ENCODE assay signal across 31 cellular contexts in the genomic region with DNA sequence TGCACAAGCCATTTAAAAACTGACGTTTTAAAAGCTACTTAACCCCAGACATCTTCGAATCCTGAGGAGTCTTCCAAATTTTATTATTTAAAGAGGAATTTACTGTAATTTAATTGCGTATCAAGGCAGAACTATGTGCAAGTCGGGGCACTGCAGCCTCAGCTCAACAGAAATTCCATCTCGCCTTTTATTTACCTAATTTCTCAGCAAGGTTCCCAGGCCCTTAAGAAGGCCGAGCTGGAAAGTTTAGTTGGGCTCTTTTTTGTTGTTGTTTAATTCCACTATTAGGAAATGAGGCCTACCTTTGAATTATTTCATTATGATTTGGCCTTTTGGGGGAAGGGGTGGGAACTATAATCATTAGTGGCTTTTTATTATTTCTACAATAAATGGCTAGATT. TPM values are rescaled to one million over a fixed set of nuclear protein-coding genes. Genes with fewer than 3 reads are reported as not detected.
DNase-seq lines count a peak whose midpoint lies in the region; ATAC-seq, FAIRE-seq and TF ChIP-seq lines count a peak whose summit lies in the region.
"Had no signal": no experiment of that assay in that cellular context is flagged by ENCODE, and none has a peak within 500 bp of the region (broad histone marks: within the 10 kb centered on the region; RNA-seq: fewer than 3 reads in every experiment).

No MANE protein-coding gene starts in this region.

- DNase-seq in GM23338 (ENCODE audit: low spot score) (peak; percentile 52), astrocyte (ENCODE audit: low read depth) (no peak), retinal pigment epithelial cell (ENCODE audit: low read depth) (no peak), iPS-NIHi7 (ENCODE audit: extremely low spot score) (no peak), EL (no peak)
- DNase-seq: activated CD4-positive, alpha-beta T cell treated with anti-CD3 and anti-CD28 coated beads, Interleukin-2, amount 10 ng/mL, durations not matched to agents 7 days and 5 days; activated naive CD4-positive, alpha-beta T cell treated with Interleukin-2 at 50 U/mL for 16 hours; activated T-cell treated with anti-CD3 and anti-CD28 coated beads, Interleukin-2, amount 50 U/mL, for 48 hours; adrenal gland; effector CD8-positive, alpha-beta T cell; erythroblast; foreskin melanocyte; hippocampal formation; immature natural killer cell; KG1; left ventricle myocardium superior; naive thymus-derived CD8-positive, alpha-beta T cell; NCI-H1436; NCI-H2107; ovary; PC-9; Right ventricle myocardium superior; stimulated activated CD4-positive, alpha-beta T cell treated with anti-CD3 and anti-CD28 coated beads, Interleukin-4, amount 100 ng/mL, for 1 hour had no signal

- H3K9me3 ChIP-seq in astrocyte (ENCODE audit: insufficient read depth, low read depth, low read length), result no peaks in the 10 kb centered on the region
- H3K9me3 ChIP-seq in gastroesophageal sphincter, result no peaks in the 10 kb centered on the region
- H3K9me3 ChIP-seq: adrenal gland, ovary had no signal

- H3K4me1 ChIP-seq in GM23338 (ENCODE audit: insufficient read depth) (peaks cover 69% of the 10 kb centered on the region), astrocyte (ENCODE audit: insufficient read depth, low read length) (peaks cover 80% of the 10 kb centered on the region), gastroesophageal sphincter (peaks cover 0 to 21% (median 0%) of the 10 kb centered on the region in 3 donors)

- H3K9ac ChIP-seq in astrocyte (ENCODE audit: low read length), result peak overlapping the region; percentile 76
- H3K9ac ChIP-seq: BLaER1 treated with 17β-estradiol and CSF1 and Interleukin-3, amounts not matched to agents 10 nM and 100 nM had no signal

- H3K27ac Mint-ChIP-seq in GM23338, result no peak overlapping the region
- no peak overlapping the region for H3K27ac Mint-ChIP-seq in astrocyte (ENCODE audit: unreplicated experiment)
- H3K27ac Mint-ChIP-seq: activated CD4-positive, alpha-beta T cell treated with anti-CD3 and anti-CD28 coated beads, Interleukin-2, amount 10 ng/mL, durations not matched to agents 7 days and 5 days; immature natural killer cell had no signal

- no peak overlapping the region for H3K27ac ChIP-seq in GM23338 (ENCODE audit: low read depth)
- H3K27ac ChIP-seq in astrocyte (ENCODE audit: low read depth, low read length), result peak overlapping the region; percentile 78
- H3K27ac ChIP-seq in gastroesophageal sphincter, result peak overlapping the region in 3 of 4 donors; percentile 63 to 83 (median 79)
- H3K27ac ChIP-seq: BLaER1 treated with 17β-estradiol and CSF1 and Interleukin-3, amounts not matched to agents 10 nM and 100 nM; ovary; PC-9 had no signal

- peak overlapping the region; percentile 74 for H3K4me2 ChIP-seq in GM23338
- H3K4me2 ChIP-seq in astrocyte (ENCODE audit: low read length), result peak overlapping the region; percentile 83
- H3K4me2 ChIP-seq: BLaER1 treated with 17β-estradiol and CSF1 and Interleukin-3, amounts not matched to agents 10 nM and 100 nM; PC-9 had no signal

- H2AFZ ChIP-seq in GM23338, result no peak overlapping the region
- H2AFZ ChIP-seq in astrocyte (ENCODE audit: low read depth, low read length), result no peak overlapping the region
- H2AFZ ChIP-seq: PC-9 had no signal

- H3F3A ChIP-seq in GM23338 (replicated peaks; ENCODE audit: low read depth), result peaks cover 34% of the 10 kb centered on the region

- 79 to 81% methylated on average over 6 of the region's 6 CpGs for WGBS in gastroesophageal sphincter (ENCODE audit: low coverage in 1 of 2), 2 donors

- TF ChIP-seq CTCF in GM23338 (conservative IDR thresholded peaks at IDR 0.05; ENCODE audit: low read depth in 2 of 2), result no peak
- no peak for TF ChIP-seq CTCF in astrocyte (IDR thresholded peaks at IDR 0.05; ENCODE audit: insufficient read depth, low read depth, low read length)
- no peak for TF ChIP-seq CTCF in gastroesophageal sphincter (IDR thresholded peaks at IDR 0.05)
- TF ChIP-seq CTCF in retinal pigment epithelial cell (conservative IDR thresholded peaks at IDR 0.05; ENCODE audit: low read depth, low read length), result no peak

- no peaks in the 10 kb centered on the region for H3K36me3 ChIP-seq in GM23338 (ENCODE audit: insufficient read depth)
- no peaks in the 10 kb centered on the region for H3K36me3 ChIP-seq in astrocyte (ENCODE audit: insufficient read depth, low read length)
- H3K36me3 ChIP-seq in gastroesophageal sphincter, result no peaks in the 10 kb centered on the region
- H3K36me3 ChIP-seq: adrenal gland; BLaER1 treated with 17β-estradiol and CSF1 and Interleukin-3, amounts not matched to agents 10 nM and 100 nM; ovary had no signal

- peaks cover 31% of the 10 kb centered on the region for H4K20me1 ChIP-seq in GM23338 (replicated peaks; ENCODE audit: insufficient read depth)
- H4K20me1 ChIP-seq in astrocyte (ENCODE audit: insufficient read depth, low read length), result no peaks in the 10 kb centered on the region

- peaks cover 7% of the 10 kb centered on the region; the same call in 2 of the 3 replicates for H3K9me3 Mint-ChIP-seq in GM23338
- peaks cover 11% of the 10 kb centered on the region for H3K9me3 Mint-ChIP-seq in astrocyte (ENCODE audit: unreplicated experiment)
- H3K9me3 Mint-ChIP-seq: activated CD4-positive, alpha-beta T cell treated with anti-CD3 and anti-CD28 coated beads, Interleukin-2, amount 10 ng/mL, durations not matched to agents 7 days and 5 days had no signal

- peaks cover 100% of the 10 kb centered on the region for H3K27me3 ChIP-seq in GM23338 (ENCODE audit: insufficient read depth)
- no peaks in the 10 kb centered on the region for H3K27me3 ChIP-seq in astrocyte (ENCODE audit: insufficient read depth, low read length)
- peaks cover 57% of the 10 kb centered on the region for H3K27me3 ChIP-seq in gastroesophageal sphincter
- H3K27me3 ChIP-seq: ovary had no signal

- FAIRE-seq in astrocyte (lab: Jason Lieb, UNC), result no peak
- FAIRE-seq: colon, GM19239, urothelium cell line had no signal

- TF ChIP-seq EP300 in gastroesophageal sphincter (IDR thresholded peaks at IDR 0.05), result no peak

- H3K4me3 ChIP-seq in GM23338 (peak overlapping the region; percentile 42; the same call in 1 of the 2 replicates), astrocyte (ENCODE audit: insufficient read depth, low read depth, low read length) (peak overlapping the region; percentile 34), gastroesophageal sphincter (no peak overlapping the region), retinal pigment epithelial cell (ENCODE audit: low read length) (peak overlapping the region; percentile 37)
- H3K4me3 ChIP-seq: BLaER1 treated with 17β-estradiol and CSF1 and Interleukin-3, amounts not matched to agents 10 nM and 100 nM; PC-9 had no signal

- H3K4me1 Mint-ChIP-seq in GM23338, result peaks cover 33% of the 10 kb centered on the region
- peaks cover 1% of the 10 kb centered on the region for H3K4me1 Mint-ChIP-seq in astrocyte (ENCODE audit: low read depth, unreplicated experiment)

- H3K27me3 Mint-ChIP-seq in GM23338 (ENCODE audit: insufficient read depth, low read depth, poor library complexity) (no peaks in the 10 kb centered on the region), astrocyte (ENCODE audit: low read depth, unreplicated experiment) (peaks cover 37% of the 10 kb centered on the region)

- no peaks in the 10 kb centered on the region for H3K79me2 ChIP-seq in GM23338 (replicated peaks; ENCODE audit: insufficient read depth)
- H3K79me2 ChIP-seq in astrocyte (ENCODE audit: insufficient read depth, low read length), result peaks cover 13% of the 10 kb centered on the region

- no peak overlapping the region; the same call in 2 of the 3 replicates for H3K4me3 Mint-ChIP-seq in GM23338
- no peak overlapping the region for H3K4me3 Mint-ChIP-seq in astrocyte (ENCODE audit: unreplicated experiment)
- H3K4me3 Mint-ChIP-seq: activated CD4-positive, alpha-beta T cell treated with anti-CD3 and anti-CD28 coated beads, Interleukin-2, amount 10 ng/mL, durations not matched to agents 7 days and 5 days had no signal

- H3K9me2 ChIP-seq in GM23338 (ENCODE audit: insufficient read depth), result no peaks in the 10 kb centered on the region

- ATAC-seq in GM23338 (no peak), gastroesophageal sphincter (no peak), HG03139 (IDR thresholded peaks at IDR 0.05; ENCODE audit: unreplicated experiment) (no peak), GM18520 (IDR thresholded peaks at IDR 0.05; ENCODE audit: unreplicated experiment) (no peak)
- ATAC-seq: left ventricle myocardium superior; naive thymus-derived CD8-positive, alpha-beta T cell had no signal

- no peak for TF ChIP-seq POLR2A in gastroesophageal sphincter (IDR thresholded peaks at IDR 0.05)

- peaks cover 3% of the 10 kb centered on the region; the same call in 2 of the 3 replicates for H3K36me3 Mint-ChIP-seq in GM23338 (ENCODE audit: low read depth)
- no peaks in the 10 kb centered on the region for H3K36me3 Mint-ChIP-seq in astrocyte (ENCODE audit: low read depth, unreplicated experiment)
- H3K36me3 Mint-ChIP-seq: immature natural killer cell had no signal

TF ChIP-seq in GM23338, 12 proteins besides CTCF, POLR2A, EP300 and RAD21:
- no peak for TF ChIP-seq POLR2AphosphoS5 (IDR thresholded peaks at IDR 0.05; ENCODE audit: low read depth)
- TF ChIP-seq EZH2 (IDR thresholded peaks at IDR 0.05; ENCODE audit: low read depth, unreplicated experiment), result peak; percentile 62

RNA-seq across cellular contexts. Expression of a gene that starts 20.2 kb away (rescaled TPM):
- total RNA-seq in GM23338 (2014; rRNA removed; shearing (Covaris generic)), result not detected in 2 replicates
- not detected in 2 replicates for polyA plus RNA-seq in GM23338 (2016; fragmentation: Nextera tagmentation; extraction: Ambion mirVana)
- total RNA-seq in astrocyte (4.3 and 5.1 TPM in 2 replicates), gastroesophageal sphincter (100 to 1,000 TPM in 1 of 4 donors, 10 to 100 TPM in 3; 29.4 to 111 (median 37.8) TPM)
- total RNA-seq: activated CD4-positive, alpha-beta T cell treated with anti-CD3 and anti-CD28 coated beads, Interleukin-2, amount 10 ng/mL, durations not matched to agents 7 days and 5 days; H7; naive thymus-derived CD8-positive, alpha-beta T cell had no signal
- polyA plus RNA-seq: immature natural killer cell; naive thymus-derived CD8-positive, alpha-beta T cell had no signal

RNA-seq across cellular contexts. Expression of a gene that starts 22.2 kb away (rescaled TPM):
- total RNA-seq in GM23338 (2014; rRNA removed; shearing (Covaris generic)), result 0.59 and 3.0 TPM in 2 replicates
- polyA plus RNA-seq in GM23338 (2016; fragmentation: Nextera tagmentation; extraction: Ambion mirVana), result 4.5 and 9.2 TPM in 2 replicates
- 6.9 and 7.3 TPM in 2 replicates for total RNA-seq in astrocyte
- 10 to 100 TPM in 2 of 4 donors, 1 to 10 TPM in 2; 6.0 to 48.1 (median 14.4) TPM for total RNA-seq in gastroesophageal sphincter
- total RNA-seq: activated CD4-positive, alpha-beta T cell treated with anti-CD3 and anti-CD28 coated beads, Interleukin-2, amount 10 ng/mL, durations not matched to agents 7 days and 5 days; naive thymus-derived CD8-positive, alpha-beta T cell had no signal
- polyA plus RNA-seq: immature natural killer cell; naive thymus-derived CD8-positive, alpha-beta T cell had no signal

Comparison
In these comparisons a context has a peak if more than half of its experiments do, and no peak if none do; other contexts are left out.
1. H3K4me3 ChIP-seq: peak in GM23338 (single experiment), astrocyte (single experiment) and retinal pigment epithelial cell (single experiment); none in gastroesophageal sphincter (0 of 2).